In the genomic region with DNA sequence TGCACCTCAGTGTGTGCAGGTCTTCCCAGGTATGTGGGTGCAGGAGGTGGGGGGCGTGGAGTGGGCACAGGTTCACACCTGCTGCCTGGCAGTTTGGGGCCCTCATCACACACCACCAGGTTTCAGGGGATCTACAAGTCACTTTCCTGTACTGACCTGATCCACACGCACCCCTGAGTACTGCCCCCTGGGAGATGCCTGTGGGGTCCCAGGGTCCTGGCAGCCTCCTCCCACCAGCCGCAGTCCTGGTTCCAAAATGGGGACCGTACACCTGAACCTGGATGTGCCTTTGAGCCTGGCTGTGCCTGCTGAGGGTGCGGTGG, we compare ENCODE assay signal across 23 cellular contexts. TPM values are rescaled to one million over a fixed set of nuclear protein-coding genes. Genes with fewer than 3 reads are reported as not detected.
DNase-seq lines count a peak whose midpoint lies in the region; ATAC-seq, FAIRE-seq and TF ChIP-seq lines count a peak whose summit lies in the region.
"Had no signal": no experiment of that assay in that cellular context is flagged by ENCODE, and none has a peak within 500 bp of the region (broad histone marks: within the 10 kb centered on the region; RNA-seq: fewer than 3 reads in every experiment).

No MANE protein-coding gene starts in this region.

- H2AFZ ChIP-seq in H1 (ENCODE audit: low read length), result no peak overlapping the region
- no peak overlapping the region for H2AFZ ChIP-seq in neuronal stem cell (ENCODE audit: low read length)

- H3K27ac ChIP-seq in BLaER1, result 0 out of 2 replicates have a peak overlapping the region, but pooled peaks have one; percentile 38
- no peak overlapping the region for H3K27ac ChIP-seq in H1 (ENCODE audit: low read depth, low read length)
- H3K27ac ChIP-seq in neuronal stem cell (replicated peaks; ENCODE audit: low read length), result no peak overlapping the region

- no peak overlapping the region for H3K56ac ChIP-seq in H1 (replicated peaks; ENCODE audit: insufficient read length, low read depth, low read length)

- no peak for TF ChIP-seq RAD21 in H1 (IDR thresholded peaks at IDR 0.05 in 1 of 2, conservative IDR thresholded peaks at IDR 0.05 in 1 of 2; ENCODE audit: low read depth in 2 of 2, low read length in 2 of 2)

- H4K5ac ChIP-seq in H1 (ENCODE audit: insufficient read length, low read depth, low read length), result no peak overlapping the region

- H2AK5ac ChIP-seq in H1 (ENCODE audit: low read depth, low read length) (no peak overlapping the region), neuronal stem cell (ENCODE audit: low read depth, low read length) (no peak overlapping the region)

- H3K4me1 ChIP-seq in BLaER1, result peaks cover 54% of the 10 kb centered on the region
- peaks cover 0 to 3% (median under 1%) of the 10 kb centered on the region in 4 experiments; a peak in 2 of 7 replicates for H3K4me1 ChIP-seq in H1 (replicated peaks in 1 of 4; ENCODE audit: control insufficient read depth in 3 of 4, insufficient read depth in 4 of 4, low read length in 3 of 4)
- peaks cover 0 to 4% of the 10 kb centered on the region in 2 donors for H3K4me1 ChIP-seq in neuronal stem cell (ENCODE audit: control insufficient read depth in 2 of 2, insufficient read depth in 1 of 2, low read depth in 1 of 2, low read length in 2 of 2)
- H3K4me1 ChIP-seq: Caco-2 had no signal

- TF ChIP-seq CTCF in GM13977 (IDR thresholded peaks at IDR 0.05; ENCODE audit: extremely low read depth, insufficient read depth, missing control alignments) (no peak), H1 (IDR thresholded peaks at IDR 0.05; ENCODE audit: control extremely low read depth in 1 of 3, insufficient read depth in 1 of 3, low read depth in 1 of 3, low read length in 3 of 3) (no peak)

- WGBS in H1 (ENCODE audit: extremely low coverage in 1 of 2, insufficient coverage in 1 of 2, insufficient read length in 1 of 2, insufficient replicate concordance in 2 of 2, low coverage in 1 of 2, low lambda C conversion rate in 2 of 2, missing lambda C conversion rate in 1 of 2), 2 experiments, result 90% methylated on average over 5 of the region's 5 CpGs; no CpG with 5 or more reads in 1 of the 2 experiments
- no CpG with 5 or more reads among the region's 5 CpGs for WGBS in neuronal stem cell (ENCODE audit: extremely low coverage in 2 of 2, insufficient read length in 2 of 2, insufficient replicate concordance in 1 of 2), 2 donors

- CTCF ChIA-PET in H1 (lab: Charles Lee; ENCODE audit: partially characterized antibody), result interaction anchor here (1.0 to 3.6 kb wide), 3 partner anchors 8 to 90 kb away, joined by 6 to 23 read pairs (median 7); no protein-coding TSS in a partner anchor

- H2BK5ac ChIP-seq in H1 (ENCODE audit: low read depth, low read length), result no peak overlapping the region
- H2BK5ac ChIP-seq in neuronal stem cell (ENCODE audit: low read length), result no peak overlapping the region

- H3K23ac ChIP-seq in H1 (ENCODE audit: insufficient read length), result no peak overlapping the region
- no peak overlapping the region for H3K23ac ChIP-seq in neuronal stem cell (ENCODE audit: low read depth, low read length, poor library complexity)

- in situ Hi-C loops in GM13977 (cut with MboI; ENCODE audit: low pct_unique_long_range_greater_than_20kb, low sequenced_read_pairs, unreplicated experiment), result no loop called here

- H3K9ac ChIP-seq in BLaER1 (no peak overlapping the region), H1 (replicated peaks in 1 of 4; ENCODE audit: extremely low read depth in 1 of 4, low read depth in 3 of 4, low read length in 3 of 4) (no peak overlapping the region), neuronal stem cell (ENCODE audit: low read depth, low read length, poor library complexity) (peak overlapping the region; percentile 70)

- DNase-seq in GM13977 (ENCODE audit: low spot score) (peak; percentile 34), H1 (ENCODE audit: low read depth in 1 of 2, low spot score in 2 of 2) (no peak), neuronal stem cell (ENCODE audit: low spot score) (no peak), AG08395 (ENCODE audit: low spot score) (no peak)
- DNase-seq: Caco-2; CD4-positive, CD25-positive, alpha-beta regulatory T cell; GOT3; HCEC 1CT; Kasumi-1; NCI-H1105; NCI-H1436 treated with DMSO at 0.1 percent for 48 hours; NCI-H187 treated with DMSO at 0.1 percent for 48 hours; NCI-H2107; NCI-H446; NCI-H524 treated with DMSO at 0.1 percent for 48 hours; NCI-H774; SHP77; T-helper 1 cell had no signal

- H3K4me2 ChIP-seq in BLaER1 (no peak overlapping the region), H1 (ENCODE audit: insufficient read depth in 1 of 2, low read depth in 2 of 2, low read length in 2 of 2) (no peak overlapping the region), neuronal stem cell (ENCODE audit: insufficient read depth, low read length, poor library complexity, severe bottlenecking) (no peak overlapping the region)

- H4K91ac ChIP-seq in H1 (replicated peaks; ENCODE audit: insufficient read length, low read length), result no peak overlapping the region
- H4K91ac ChIP-seq in neuronal stem cell (ENCODE audit: low read depth, low read length, poor library complexity), result no peak overlapping the region

- H3K18ac ChIP-seq in H1 (ENCODE audit: extremely low read depth, low read length) (no peak overlapping the region), neuronal stem cell (ENCODE audit: low read length) (peak overlapping the region; percentile 28)

- TF ChIP-seq POLR2A in H1 (IDR thresholded peaks at IDR 0.05; ENCODE audit: control extremely low read depth in 1 of 2, low read depth in 2 of 2, low read length in 2 of 2), result no peak

- FAIRE-seq in H1 (lab: Jason Lieb, UNC), result no peak
- FAIRE-seq: G401.6, HepG2 had no signal

- H2BK20ac ChIP-seq in H1 (ENCODE audit: low read length), result no peak overlapping the region

- no peak for TF ChIP-seq EP300 in H1 (IDR thresholded peaks at IDR 0.05; ENCODE audit: borderline replicate concordance in 1 of 2, low read depth in 2 of 2, low read length in 2 of 2)

- no peaks in the 10 kb centered on the region for H3K27me3 ChIP-seq in BLaER1
- H3K27me3 ChIP-seq in H1 (replicated peaks in 1 of 4; ENCODE audit: control insufficient read depth in 3 of 4, extremely low read depth in 1 of 4, insufficient read depth in 3 of 4, low read length in 3 of 4), result no peaks in the 10 kb centered on the region
- H3K27me3 ChIP-seq in neuronal stem cell (ENCODE audit: control insufficient read depth in 3 of 3, insufficient read depth in 3 of 3, low read depth in 1 of 3, low read length in 3 of 3), result no peaks in the 10 kb centered on the region

- H3K14ac ChIP-seq in H1 (ENCODE audit: insufficient read length), result no peak overlapping the region
- peak overlapping the region; percentile 94 for H3K14ac ChIP-seq in neuronal stem cell (ENCODE audit: low read length)

- peak overlapping the region; percentile 59; the same call in 1 of the 2 replicates for H4K8ac ChIP-seq in H1 (ENCODE audit: extremely low read depth, insufficient read depth, low read length)
- H4K8ac ChIP-seq in neuronal stem cell (ENCODE audit: low read depth, low read length), result no peak overlapping the region

- no peaks in the 10 kb centered on the region for H3K9me3 ChIP-seq in BLaER1
- no peaks in the 10 kb centered on the region for H3K9me3 ChIP-seq in H1 (ENCODE audit: insufficient read depth in 2 of 2, low read depth in 1 of 2, low read length in 1 of 2)
- H3K9me3 ChIP-seq in neuronal stem cell (replicated peaks in 1 of 2; ENCODE audit: control insufficient read depth in 2 of 2, insufficient read depth in 1 of 2, low read depth in 1 of 2, low read length in 2 of 2), result peaks cover 0 to 2% of the 10 kb centered on the region in 2 donors
- H3K9me3 ChIP-seq: Caco-2 had no signal

- H2BK15ac ChIP-seq in H1 (ENCODE audit: low read length), result no peak overlapping the region
- no peak overlapping the region for H2BK15ac ChIP-seq in neuronal stem cell (ENCODE audit: low read length)

- H2BK12ac ChIP-seq in H1 (ENCODE audit: low read depth, low read length), result no peak overlapping the region
- no peak overlapping the region for H2BK12ac ChIP-seq in neuronal stem cell (ENCODE audit: low read length)

- H4K20me1 ChIP-seq in BLaER1 (peaks cover 59% of the 10 kb centered on the region), H1 (replicated peaks in 1 of 2; ENCODE audit: control insufficient read depth in 1 of 2, insufficient read depth in 2 of 2, low read length in 2 of 2) (peaks cover 0 to 10% of the 10 kb centered on the region in 2 experiments)

- POLR2A ChIA-PET in H1 (lab: Charles Lee; ENCODE audit: partially characterized antibody), result interaction anchor here (0.6 to 1.9 kb wide), 4 partner anchors 11 to 90 kb away, joined by 3 to 5 read pairs (median 4); no protein-coding TSS in a partner anchor

- H3K79me2 ChIP-seq in H1 (ENCODE audit: control insufficient read depth in 1 of 2, insufficient read depth in 2 of 2, low read length in 2 of 2), result no peaks in the 10 kb centered on the region

- H3K23me2 ChIP-seq in H1 (ENCODE audit: low read depth, low read length), result no peaks in the 10 kb centered on the region

- H2BK120ac ChIP-seq in H1 (replicated peaks; ENCODE audit: low read depth, low read length), result no peak overlapping the region
- no peak overlapping the region for H2BK120ac ChIP-seq in neuronal stem cell (ENCODE audit: low read depth, low read length)

- H3K4me3 ChIP-seq in BLaER1, result no peak overlapping the region
- no peak overlapping the region for H3K4me3 ChIP-seq in H1 (ENCODE audit: extremely low read depth in 1 of 4, insufficient read depth in 2 of 4, low read depth in 3 of 4, low read length in 4 of 4)
- no peak overlapping the region for H3K4me3 ChIP-seq in neuronal stem cell (ENCODE audit: low read length in 2 of 2)

- no peak overlapping the region for H3K4ac ChIP-seq in H1 (replicated peaks; ENCODE audit: insufficient read length, low read depth, low read length)
- peak overlapping the region; percentile 66 for H3K4ac ChIP-seq in neuronal stem cell (ENCODE audit: low read length)

- ATAC-seq in HG02970 (IDR thresholded peaks at IDR 0.05; ENCODE audit: low FRiP score, unreplicated experiment) (no peak), GM18520 (IDR thresholded peaks at IDR 0.05; ENCODE audit: unreplicated experiment) (no peak)
- ATAC-seq: HepG2 had no signal

- H3K36me3 ChIP-seq in BLaER1, result peaks cover 80% of the 10 kb centered on the region
- peaks cover 5 to 25% (median 16%) of the 10 kb centered on the region in 4 experiments; a peak in 7 of 8 replicates for H3K36me3 ChIP-seq in H1 (ENCODE audit: control insufficient read depth in 2 of 4, insufficient read depth in 4 of 4, low read length in 3 of 4)
- peaks cover 15 to 39% of the 10 kb centered on the region in 2 donors for H3K36me3 ChIP-seq in neuronal stem cell (replicated peaks in 1 of 2; ENCODE audit: control insufficient read depth in 2 of 2, insufficient read depth in 2 of 2, low read length in 2 of 2)

- H3K79me1 ChIP-seq in H1 (ENCODE audit: low read depth, low read length) (0 out of 2 replicates have a peak, but pooled peaks cover 3% of the 10 kb centered on the region), neuronal stem cell (ENCODE audit: low read depth, low read length) (peaks cover 2% of the 10 kb centered on the region)

RNA-seq across cellular contexts. Expression of a gene that starts 25.9 kb away (rescaled TPM):
- 62.1 and 62.8 TPM in 2 replicates for total RNA-seq in H1 (2021; fragmentation: NEBNext Ultra II Directional; extraction: Animal tissue kit (Norgen Biotek cat#: 25700))
- polyA plus RNA-seq in H1 (2011; rRNA removed), result 30.4 and 33.8 TPM in 2 replicates
- 29.3 TPM for polyA plus RNA-seq in H1 (2011; cell fraction: cytosol; rRNA removed)
- 278 TPM for polyA plus RNA-seq in H1 (2011; cell fraction: nucleus; rRNA removed)
- 41.4 to 55.4 TPM (median 46.9 TPM) in 4 replicates for polyA plus RNA-seq in H1 (2012, experiment 1 of 2)
- polyA plus RNA-seq in H1 (2012, experiment 2 of 2), result 4.1 TPM
- polyA plus RNA-seq in H1 (2013, experiment 1 of 2), result 26.5 TPM
- polyA plus RNA-seq in H1 (2013, experiment 2 of 2), result 21.3 TPM
- polyA minus RNA-seq in H1 (2011; rRNA and poly(A)+ RNA removed), result 118 and 169 TPM in 2 replicates
- polyA minus RNA-seq in H1 (2011; cell fraction: cytosol; rRNA and poly(A)+ RNA removed), result 76.0 TPM
- 166 TPM for polyA minus RNA-seq in H1 (2011; cell fraction: nucleus; rRNA and poly(A)+ RNA removed)
- polyA plus RNA-seq in neuronal stem cell (2013, experiment 1 of 2), result 17.4 TPM
- polyA plus RNA-seq in neuronal stem cell (2013, experiment 2 of 2), result 18.4 TPM
